In the genomic region with DNA sequence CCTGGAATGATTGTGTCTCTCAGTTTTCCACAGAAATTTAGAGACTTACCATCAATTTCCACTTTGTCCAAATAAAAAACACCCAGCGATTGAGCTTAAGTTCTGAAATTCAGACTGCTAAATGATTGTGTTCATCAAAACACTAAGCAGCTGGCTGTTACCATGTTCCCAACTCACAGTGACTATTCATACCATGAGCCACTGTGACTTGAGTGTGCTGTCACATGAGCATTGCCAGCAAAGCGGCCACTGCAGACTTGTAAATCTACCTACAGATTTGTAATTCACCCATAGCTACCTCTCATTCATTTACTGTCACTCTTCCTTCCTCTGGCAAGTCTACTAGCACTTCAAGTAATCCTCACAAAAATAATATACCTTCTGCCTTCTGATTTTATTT, we compare ENCODE assay signal across 18 cellular contexts. TPM values are rescaled to one million over a fixed set of nuclear protein-coding genes. Genes with fewer than 3 reads are reported as not detected.
DNase-seq lines count a peak whose midpoint lies in the region; ATAC-seq, FAIRE-seq and TF ChIP-seq lines count a peak whose summit lies in the region.
"Had no signal": no experiment of that assay in that cellular context is flagged by ENCODE, and none has a peak within 500 bp of the region (broad histone marks: within the 10 kb centered on the region; RNA-seq: fewer than 3 reads in every experiment).

No MANE protein-coding gene starts in this region.

- intact Hi-C loops in HepG2 (cut with micrococcal nuclease; ENCODE audit: unreplicated experiment), result no loop called here
- intact Hi-C loops in natural killer cell (cut with micrococcal nuclease), result no loop called here

- H3K4me1 Mint-ChIP-seq in T-helper 17 cell (no peaks in the 10 kb centered on the region), natural killer cell (no peaks in the 10 kb centered on the region)

- no peaks in the 10 kb centered on the region for H3K4me1 ChIP-seq in HepG2 (ENCODE audit: insufficient read depth, low read length)
- H3K4me1 ChIP-seq: BE2C had no signal

- in situ Hi-C loops in HepG2 (cut with HindIII; ENCODE audit: extremely low pct_ligation_motif_present, low pct_unique_long_range_greater_than_20kb), result no loop called here

- POLR2A ChIA-PET in HepG2 (lab: Yijun Ruan, JAX), result interaction anchor here (1.0 kb wide), 1 partner anchor 16 kb away, joined by 3 read pairs; no protein-coding TSS in a partner anchor

- 89% methylated on average over 2 of the region's 2 CpGs for WGBS in HepG2 (ENCODE audit: low lambda C conversion rate)

- BruUV-seq in HepG2 (replicated peaks; lab: Mats Ljungman, UMichigan), result no TSS peak

- no peak overlapping the region for H3K9ac ChIP-seq in HepG2 (ENCODE audit: insufficient read depth, low read depth, low read length)

- peak in 1 of 2 experiments; percentile 29; a peak in 1 of 4 replicates for TF ChIP-seq POLR2A in HepG2 (IDR thresholded peaks at IDR 0.05; ENCODE audit: insufficient read depth in 1 of 2, low read depth in 2 of 2, low read length in 2 of 2)

- peaks cover 5 to 10% of the 10 kb centered on the region in 2 experiments; a peak in 4 of 5 replicates for H3K36me3 ChIP-seq in HepG2 (replicated peaks in 1 of 2; ENCODE audit: control insufficient read depth in 1 of 2, insufficient read depth in 2 of 2, low read length in 2 of 2)
- H3K36me3 ChIP-seq: BE2C had no signal

- TF ChIP-seq CTCF in HepG2 (CRISPR knock-in tag; IDR thresholded peaks at IDR 0.05), result no peak
- no peak for TF ChIP-seq CTCF in natural killer cell (IDR thresholded peaks at IDR 0.05)

- no peak for ATAC-seq in T-helper 17 cell
- ATAC-seq in HepG2, result peak; percentile 44; the same call in 1 of the 3 replicates
- no peak for ATAC-seq in HG02885 (IDR thresholded peaks at IDR 0.05; ENCODE audit: poor library complexity, unreplicated experiment)
- no peak for ATAC-seq in natural killer cell
- ATAC-seq: CD8-positive, alpha-beta T cell had no signal

- CTCF ChIA-PET in HepG2 (lab: Yijun Ruan, JAX; ENCODE audit: low intra/inter-chr PET ratio, low total read pairs), result no interaction called here

- H3K27ac Mint-ChIP-seq in T-helper 17 cell (peak overlapping the region; percentile 45), natural killer cell (no peak overlapping the region)
- H3K27ac Mint-ChIP-seq: CD8-positive, alpha-beta T cell; HFFc6 had no signal

- no peaks in the 10 kb centered on the region for H3K9me3 ChIP-seq in T-helper 17 cell (ENCODE audit: control insufficient read depth, low read length, poor library complexity, severe bottlenecking)
- no peaks in the 10 kb centered on the region for H3K9me3 ChIP-seq in HepG2 (ENCODE audit: low read length)
- H3K9me3 ChIP-seq: BE2C had no signal

- no peak overlapping the region for H3K4me2 ChIP-seq in HepG2 (ENCODE audit: low read depth, low read length)

- H3K27me3 ChIP-seq in HepG2 (ENCODE audit: control insufficient read depth in 1 of 2, insufficient read depth in 2 of 2, low read length in 2 of 2), result no peaks in the 10 kb centered on the region

- H3K36me3 Mint-ChIP-seq in T-helper 17 cell (ENCODE audit: low read depth) (peaks cover 2% of the 10 kb centered on the region), natural killer cell (no peaks in the 10 kb centered on the region)

- H3K4me3 ChIP-seq in HepG2 (replicated peaks in 1 of 3; ENCODE audit: insufficient read depth in 1 of 3, low read depth in 2 of 3, low read length in 3 of 3), result no peak overlapping the region

- H3K27ac ChIP-seq in HepG2 (ENCODE audit: extremely low read length, insufficient read depth, low read length), result no peak overlapping the region
- H3K27ac ChIP-seq: C4-2B had no signal

- no peak overlapping the region for H2AFZ ChIP-seq in HepG2 (ENCODE audit: low read length)

- TF ChIP-seq EP300 in HepG2 (IDR thresholded peaks at IDR 0.05; ENCODE audit: low read depth in 2 of 2, low read length in 2 of 2) (no peak), HepG2 (CRISPR knock-in tag; IDR thresholded peaks at IDR 0.05; ENCODE audit: borderline replicate concordance) (no peak)

- H3K9me3 Mint-ChIP-seq in natural killer cell, result no peaks in the 10 kb centered on the region
- H3K9me3 Mint-ChIP-seq: CD8-positive, alpha-beta T cell; HFFc6 had no signal

- no peak for TF ChIP-seq RAD21 in HepG2 (CRISPR knock-in tag; IDR thresholded peaks at IDR 0.05)

- DNase-seq in Ammon's horn (ENCODE audit: low spot score), result peak; percentile 26
- no peak for DNase-seq in T-helper 17 cell
- no peak for DNase-seq in HepG2 (ENCODE audit: low spot score)
- DNase-seq in superior temporal gyrus (ENCODE audit: extremely low spot score), result peak; percentile 51
- DNase-seq in NCI-H1105 treated with DMSO at 0.1 percent for 48 hours (lab: John Stamatoyannopoulos, UW), result no peak
- DNase-seq in natural killer cell, result no peak
- DNase-seq: BE2C; CD8-positive, alpha-beta T cell; COR-L47; DMS153; GF-D8; HCEC 1CT; HFFc6 had no signal

- H3K79me2 ChIP-seq in HepG2 (ENCODE audit: insufficient read depth, low read length), result no peaks in the 10 kb centered on the region

- H3K27me3 Mint-ChIP-seq in T-helper 17 cell (no peaks in the 10 kb centered on the region), natural killer cell (ENCODE audit: low read depth in 2 of 2) (no peaks in the 10 kb centered on the region)

- H3K4me3 Mint-ChIP-seq in T-helper 17 cell, result no peak overlapping the region
- H3K4me3 Mint-ChIP-seq in natural killer cell, result no peak overlapping the region
- H3K4me3 Mint-ChIP-seq: CD8-positive, alpha-beta T cell; HFFc6 had no signal

- FAIRE-seq in HepG2 (lab: Jason Lieb, UNC), result no peak
- FAIRE-seq: D721Med, GM19239, HTR-8/SVneo had no signal

- H4K20me1 ChIP-seq in HepG2 (ENCODE audit: insufficient read depth, low read length), result no peaks in the 10 kb centered on the region

RNA-seq across cellular contexts. Expression of a gene that starts 17.2 kb away (rescaled TPM):
- total RNA-seq in T-helper 17 cell (10 to 100 TPM in 1 of 2 donors, 1 to 10 TPM in 1; 6.0 to 13.4 TPM), HepG2 (2016; rRNA removed; fragmentation: Illumina TruSeq; extraction: Trizol) (43.3 and 44.0 TPM in 2 replicates), natural killer cell (10 to 100 TPM; 15.1 to 19.1 (median 16.0) TPM)
- total RNA-seq in HepG2 (2016; cell fraction: cytosol; rRNA removed; fragmentation: Illumina TruSeq; extraction: Trizol; ENCODE audit: low read depth), result 5.9 and 6.7 TPM in 2 replicates
- 40.9 and 45.3 TPM in 2 replicates for total RNA-seq in HepG2 (2016; cell fraction: insoluble cytoplasmic fraction; rRNA removed; fragmentation: Illumina TruSeq; extraction: Trizol)
- 23.1 and 25.7 TPM in 2 replicates for total RNA-seq in HepG2 (2016; cell fraction: membrane; rRNA removed; fragmentation: Illumina TruSeq; extraction: Trizol)
- 86.1 and 92.6 TPM in 2 replicates for total RNA-seq in HepG2 (2016; cell fraction: nucleus; rRNA removed; fragmentation: Illumina TruSeq; extraction: Trizol)
- 97.3 and 118 TPM in 2 replicates for polyA plus RNA-seq in HepG2 (2011; rRNA removed)
- polyA plus RNA-seq in HepG2 (2011; cell fraction: cytosol; rRNA removed), result 34.7 and 49.1 TPM in 2 replicates
- 185 and 187 TPM in 2 replicates for polyA plus RNA-seq in HepG2 (2011; cell fraction: nucleus; rRNA removed)
- polyA plus RNA-seq in HepG2 (2012), result 51.4 and 62.8 TPM in 2 replicates
- 5.5 and 5.6 TPM in 2 replicates for polyA plus RNA-seq in HepG2 (2016; cell fraction: cytosol; fragmentation: Illumina TruSeq; extraction: Trizol; ENCODE audit: low read depth)
- polyA plus RNA-seq in HepG2 (2016; cell fraction: insoluble cytoplasmic fraction; fragmentation: Illumina TruSeq; extraction: Trizol; ENCODE audit: low read depth), result 32.6 and 34.9 TPM in 2 replicates
- polyA plus RNA-seq in HepG2 (2016; cell fraction: membrane; fragmentation: Illumina TruSeq; extraction: Trizol; ENCODE audit: low read depth), result 15.9 and 16.3 TPM in 2 replicates
- polyA plus RNA-seq in HepG2 (2016; cell fraction: nucleus; fragmentation: Illumina TruSeq; extraction: Trizol; ENCODE audit: insufficient read depth, low read depth), result 108 and 114 TPM in 2 replicates
- polyA minus RNA-seq in HepG2 (2011; rRNA and poly(A)+ RNA removed; ENCODE audit: low replicate concordance), result 16.7 and 59.0 TPM in 2 replicates
- polyA minus RNA-seq in HepG2 (2011; cell fraction: cytosol; rRNA and poly(A)+ RNA removed), result 29.4 and 33.7 TPM in 2 replicates
- 158 and 185 TPM in 2 replicates for polyA minus RNA-seq in HepG2 (2011; cell fraction: nucleus; rRNA and poly(A)+ RNA removed)

RNA-seq across cellular contexts. Expression of a gene that starts 35.6 kb away (rescaled TPM):
- total RNA-seq in T-helper 17 cell (1 to 10 TPM; 1.7 to 1.9 TPM), HepG2 (2016; rRNA removed; fragmentation: Illumina TruSeq; extraction: Trizol) (48.2 and 59.5 TPM in 2 replicates), natural killer cell (1 to 10 TPM; 5.8 to 6.0 (median 6.0) TPM)
- 6.8 and 6.9 TPM in 2 replicates for total RNA-seq in HepG2 (2016; cell fraction: cytosol; rRNA removed; fragmentation: Illumina TruSeq; extraction: Trizol; ENCODE audit: low read depth)
- total RNA-seq in HepG2 (2016; cell fraction: insoluble cytoplasmic fraction; rRNA removed; fragmentation: Illumina TruSeq; extraction: Trizol), result 49.0 and 63.7 TPM in 2 replicates
- 11.1 and 12.7 TPM in 2 replicates for total RNA-seq in HepG2 (2016; cell fraction: membrane; rRNA removed; fragmentation: Illumina TruSeq; extraction: Trizol)
- 47.7 and 49.9 TPM in 2 replicates for total RNA-seq in HepG2 (2016; cell fraction: nucleus; rRNA removed; fragmentation: Illumina TruSeq; extraction: Trizol)
- 149 and 155 TPM in 2 replicates for polyA plus RNA-seq in HepG2 (2011; rRNA removed)
- 56.2 and 104 TPM in 2 replicates for polyA plus RNA-seq in HepG2 (2011; cell fraction: cytosol; rRNA removed)
- 198 and 259 TPM in 2 replicates for polyA plus RNA-seq in HepG2 (2011; cell fraction: nucleus; rRNA removed)
- 240 and 305 TPM in 2 replicates for polyA plus RNA-seq in HepG2 (2012)
- 1.7 and 1.8 TPM in 2 replicates for polyA plus RNA-seq in HepG2 (2016; cell fraction: cytosol; fragmentation: Illumina TruSeq; extraction: Trizol; ENCODE audit: low read depth)
- 40.5 and 43.0 TPM in 2 replicates for polyA plus RNA-seq in HepG2 (2016; cell fraction: insoluble cytoplasmic fraction; fragmentation: Illumina TruSeq; extraction: Trizol; ENCODE audit: low read depth)
- polyA plus RNA-seq in HepG2 (2016; cell fraction: membrane; fragmentation: Illumina TruSeq; extraction: Trizol; ENCODE audit: low read depth), result 4.7 TPM in 2 replicates
- 48.3 and 48.5 TPM in 2 replicates for polyA plus RNA-seq in HepG2 (2016; cell fraction: nucleus; fragmentation: Illumina TruSeq; extraction: Trizol; ENCODE audit: insufficient read depth, low read depth)
- polyA minus RNA-seq in HepG2 (2011; rRNA and poly(A)+ RNA removed; ENCODE audit: low replicate concordance), result 82.4 TPM in 1 of 2 replicates, not detected in the other
- 87.4 and 116 TPM in 2 replicates for polyA minus RNA-seq in HepG2 (2011; cell fraction: cytosol; rRNA and poly(A)+ RNA removed)
- 369 and 460 TPM in 2 replicates for polyA minus RNA-seq in HepG2 (2011; cell fraction: nucleus; rRNA and poly(A)+ RNA removed)

RNA-seq across cellular contexts. Expression of a gene that starts 53.0 kb away (rescaled TPM):
- total RNA-seq in T-helper 17 cell, result 10 to 100 TPM; 29.0 to 29.3 TPM
- total RNA-seq in HepG2 (2016; rRNA removed; fragmentation: Illumina TruSeq; extraction: Trizol), result 111 and 123 TPM in 2 replicates
- total RNA-seq in HepG2 (2016; cell fraction: cytosol; rRNA removed; fragmentation: Illumina TruSeq; extraction: Trizol; ENCODE audit: low read depth), result 70.0 and 76.6 TPM in 2 replicates
- total RNA-seq in HepG2 (2016; cell fraction: insoluble cytoplasmic fraction; rRNA removed; fragmentation: Illumina TruSeq; extraction: Trizol), result 108 and 120 TPM in 2 replicates
- total RNA-seq in HepG2 (2016; cell fraction: membrane; rRNA removed; fragmentation: Illumina TruSeq; extraction: Trizol), result 74.5 and 80.2 TPM in 2 replicates
- 92.1 and 105 TPM in 2 replicates for total RNA-seq in HepG2 (2016; cell fraction: nucleus; rRNA removed; fragmentation: Illumina TruSeq; extraction: Trizol)
- 63.3 and 74.3 TPM in 2 replicates for polyA plus RNA-seq in HepG2 (2011; rRNA removed)
- 34.0 and 48.4 TPM in 2 replicates for polyA plus RNA-seq in HepG2 (2011; cell fraction: cytosol; rRNA removed)
- polyA plus RNA-seq in HepG2 (2011; cell fraction: nucleus; rRNA removed), result 72.3 and 87.3 TPM in 2 replicates
- polyA plus RNA-seq in HepG2 (2012), result 53.4 and 77.3 TPM in 2 replicates
- 18.7 and 22.7 TPM in 2 replicates for polyA plus RNA-seq in HepG2 (2016; cell fraction: cytosol; fragmentation: Illumina TruSeq; extraction: Trizol; ENCODE audit: low read depth)
- 97.8 and 98.0 TPM in 2 replicates for polyA plus RNA-seq in HepG2 (2016; cell fraction: insoluble cytoplasmic fraction; fragmentation: Illumina TruSeq; extraction: Trizol; ENCODE audit: low read depth)
- polyA plus RNA-seq in HepG2 (2016; cell fraction: membrane; fragmentation: Illumina TruSeq; extraction: Trizol; ENCODE audit: low read depth), result 37.9 and 38.5 TPM in 2 replicates
- 151 TPM in 2 replicates for polyA plus RNA-seq in HepG2 (2016; cell fraction: nucleus; fragmentation: Illumina TruSeq; extraction: Trizol; ENCODE audit: insufficient read depth, low read depth)
- 21.2 and 30.6 TPM in 2 replicates for polyA minus RNA-seq in HepG2 (2011; rRNA and poly(A)+ RNA removed; ENCODE audit: low replicate concordance)
- polyA minus RNA-seq in HepG2 (2011; cell fraction: cytosol; rRNA and poly(A)+ RNA removed), result 40.8 and 41.2 TPM in 2 replicates
- 103 and 116 TPM in 2 replicates for polyA minus RNA-seq in HepG2 (2011; cell fraction: nucleus; rRNA and poly(A)+ RNA removed)
- total RNA-seq in natural killer cell, result 10 to 100 TPM; 35.8 to 45.7 (median 44.0) TPM

Comparison
In these comparisons a context has a peak if more than half of its experiments do, and no peak if none do; other contexts are left out.
1. DNase-seq: peak in Ammon's horn (single experiment) and superior temporal gyrus (single experiment); none in T-helper 17 cell (0 of 3), HepG2 (single experiment), NCI-H1105 treated with DMSO at 0.1 percent for 48 hours (single experiment) and natural killer cell (single experiment).